ENCODE assay signal across 1 cellular context in the genomic region with DNA sequence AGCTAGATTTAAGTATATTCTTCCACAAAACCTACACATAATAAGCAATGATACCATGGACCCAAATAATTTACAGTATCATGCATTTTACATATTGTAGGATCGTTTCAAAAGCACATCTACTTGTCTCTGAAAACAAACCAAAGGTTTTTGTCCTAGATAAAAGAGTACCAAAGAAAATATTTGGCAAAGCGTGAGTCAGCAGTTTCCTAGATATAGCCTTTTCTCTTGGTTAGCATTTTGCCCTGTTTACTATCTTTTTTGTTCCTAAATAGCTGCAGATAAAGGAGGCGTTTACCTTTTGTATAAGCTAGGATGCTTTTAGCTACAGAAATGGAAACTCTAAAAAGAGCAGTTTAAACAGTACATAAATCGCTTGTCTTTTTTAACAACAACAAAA.
TF ChIP-seq lines count a peak whose summit lies in the region.

No MANE protein-coding gene starts in this region.

TF ChIP-seq in SK-N-SH, 30 proteins besides CTCF, POLR2A, EP300 and RAD21:
- TF ChIP-seq MEF2A (IDR thresholded peaks at IDR 0.05; ENCODE audit: borderline replicate concordance, low read depth) (no peak), FOXM1 (IDR thresholded peaks at IDR 0.05; ENCODE audit: low read depth) (no peak), NRF1 (IDR thresholded peaks at IDR 0.05; ENCODE audit: low read depth, low read length) (no peak), POLR2AphosphoS5 (IDR thresholded peaks at IDR 0.05; ENCODE audit: low read depth, low read length) (no peak)
- TF ChIP-seq, protein P1, sequence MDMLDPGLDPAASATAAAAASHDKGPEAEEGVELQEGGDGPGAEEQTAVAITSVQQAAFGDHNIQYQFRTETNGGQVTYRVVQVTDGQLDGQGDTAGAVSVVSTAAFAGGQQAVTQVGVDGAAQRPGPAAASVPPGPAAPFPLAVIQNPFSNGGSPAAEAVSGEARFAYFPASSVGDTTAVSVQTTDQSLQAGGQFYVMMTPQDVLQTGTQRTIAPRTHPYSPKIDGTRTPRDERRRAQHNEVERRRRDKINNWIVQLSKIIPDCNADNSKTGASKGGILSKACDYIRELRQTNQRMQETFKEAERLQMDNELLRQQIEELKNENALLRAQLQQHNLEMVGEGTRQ (IDR thresholded peaks at IDR 0.05; ENCODE audit: borderline replicate concordance, low read depth, low read length): no peak
- TF ChIP-seq, protein P2, sequence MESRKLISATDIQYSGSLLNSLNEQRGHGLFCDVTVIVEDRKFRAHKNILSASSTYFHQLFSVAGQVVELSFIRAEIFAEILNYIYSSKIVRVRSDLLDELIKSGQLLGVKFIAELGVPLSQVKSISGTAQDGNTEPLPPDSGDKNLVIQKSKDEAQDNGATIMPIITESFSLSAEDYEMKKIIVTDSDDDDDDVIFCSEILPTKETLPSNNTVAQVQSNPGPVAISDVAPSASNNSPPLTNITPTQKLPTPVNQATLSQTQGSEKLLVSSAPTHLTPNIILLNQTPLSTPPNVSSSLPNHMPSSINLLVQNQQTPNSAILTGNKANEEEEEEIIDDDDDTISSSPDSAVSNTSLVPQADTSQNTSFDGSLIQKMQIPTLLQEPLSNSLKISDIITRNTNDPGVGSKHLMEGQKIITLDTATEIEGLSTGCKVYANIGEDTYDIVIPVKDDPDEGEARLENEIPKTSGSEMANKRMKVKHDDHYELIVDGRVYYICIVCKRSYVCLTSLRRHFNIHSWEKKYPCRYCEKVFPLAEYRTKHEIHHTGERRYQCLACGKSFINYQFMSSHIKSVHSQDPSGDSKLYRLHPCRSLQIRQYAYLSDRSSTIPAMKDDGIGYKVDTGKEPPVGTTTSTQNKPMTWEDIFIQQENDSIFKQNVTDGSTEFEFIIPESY (IDR thresholded peaks at IDR 0.05; ENCODE audit: borderline replicate concordance, low read depth): no peak
